ENCODE assay signal across 20 cellular contexts in genomic region chr5:69030663-69031062, GRCh38.
DNase-seq lines count a peak whose midpoint lies in the region; ATAC-seq and TF ChIP-seq lines count a peak whose summit lies in the region.
"Had no signal": no experiment of that assay in that cellular context is flagged by ENCODE, and none has a peak within 500 bp of the region (broad histone marks: within the 10 kb centered on the region; RNA-seq: fewer than 3 reads in every experiment).

No MANE protein-coding gene starts in this region.

- H3K79me1 ChIP-seq in mesenchymal stem cell (replicated peaks; ENCODE audit: low read length, poor library complexity, severe bottlenecking), result no peaks in the 10 kb centered on the region

- H2BK12ac ChIP-seq in mesenchymal stem cell (ENCODE audit: low read length in 2 of 2), result no peak overlapping the region

- H2AK5ac ChIP-seq in mesenchymal stem cell (ENCODE audit: low read length, severe bottlenecking), result no peak overlapping the region

- H3K4me2 ChIP-seq in mesenchymal stem cell (ENCODE audit: low read length, poor library complexity, severe bottlenecking), result no peak overlapping the region

- H3K23ac ChIP-seq in mesenchymal stem cell (ENCODE audit: low read length in 2 of 2), result no peak overlapping the region

- no peaks in the 10 kb centered on the region for H3K9me3 ChIP-seq in mesenchymal stem cell (ENCODE audit: control insufficient read depth, low read length)
- no peaks in the 10 kb centered on the region for H3K9me3 ChIP-seq in tibial nerve
- H3K9me3 ChIP-seq: MG63 had no signal

- no peak overlapping the region for H2BK15ac ChIP-seq in mesenchymal stem cell (ENCODE audit: low read depth, poor library complexity, severe bottlenecking)

- no peak for TF ChIP-seq POLR2A in tibial nerve (IDR thresholded peaks at IDR 0.05)

- H3K27me3 ChIP-seq in mesenchymal stem cell (ENCODE audit: control insufficient read depth in 1 of 2, insufficient read depth in 1 of 2, low read length in 2 of 2), result peaks cover 7% of the 10 kb centered on the region in 2 experiments
- no peaks in the 10 kb centered on the region for H3K27me3 ChIP-seq in tibial nerve
- H3K27me3 ChIP-seq: MG63 had no signal

- no peak overlapping the region for H2BK120ac ChIP-seq in mesenchymal stem cell (ENCODE audit: low read depth, low read length)

- H3K9ac ChIP-seq in mesenchymal stem cell (ENCODE audit: low read length), result no peak overlapping the region
- H3K9ac ChIP-seq: parathyroid adenoma had no signal

- H3K4me3 ChIP-seq in mesenchymal stem cell (ENCODE audit: insufficient read depth in 1 of 2, low read depth in 1 of 2, low read length in 2 of 2), result no peak overlapping the region
- H3K4me3 ChIP-seq in tibial nerve, result no peak overlapping the region
- H3K4me3 ChIP-seq: MG63 had no signal

- no peak overlapping the region for H3K27ac ChIP-seq in mesenchymal stem cell (ENCODE audit: low read length, poor library complexity, severe bottlenecking)
- H3K27ac ChIP-seq in tibial nerve, result no peak overlapping the region
- H3K27ac ChIP-seq: parathyroid adenoma had no signal

- H3K36me3 ChIP-seq in mesenchymal stem cell (ENCODE audit: control insufficient read depth in 1 of 2, insufficient read depth in 2 of 2, low read depth in 1 of 2, low read length in 2 of 2), result no peaks in the 10 kb centered on the region
- no peaks in the 10 kb centered on the region for H3K36me3 ChIP-seq in tibial nerve
- H3K36me3 ChIP-seq: MG63 had no signal

- H3K4ac ChIP-seq in mesenchymal stem cell (ENCODE audit: low read depth in 1 of 2, low read length in 2 of 2), result no peak overlapping the region

- no peak overlapping the region for H2BK5ac ChIP-seq in mesenchymal stem cell (ENCODE audit: low read depth, low read length, poor library complexity, severe bottlenecking)

- no peak overlapping the region for H3K18ac ChIP-seq in mesenchymal stem cell (ENCODE audit: low read depth in 1 of 2, low read length in 2 of 2)

- no peak overlapping the region for H2AFZ ChIP-seq in mesenchymal stem cell (ENCODE audit: low read depth, low read length)
- H2AFZ ChIP-seq: parathyroid adenoma had no signal

- H3K14ac ChIP-seq in mesenchymal stem cell (ENCODE audit: low read length in 2 of 2), result no peak overlapping the region

- DNase-seq in EH (ENCODE audit: low read depth) (peak; percentile 20), NCI-H2081 (lab: John Stamatoyannopoulos, UW) (peak; percentile 50 to 78), SW480 (ENCODE audit: low spot score) (peak; percentile 28), mesenchymal stem cell (peak; percentile 21), tibial nerve (ENCODE audit: low spot score in 2 of 2) (no peak), RPMI8226 (no peak)
- DNase-seq: activated CD4-positive, alpha-beta T cell treated with anti-CD3 and anti-CD28 coated beads for 4 hours; DND-41; glutamatergic neuron; H9; MG63; natural killer cell; NCI-H1694; NCI-H510A; T-cell had no signal

- no peak overlapping the region for H4K8ac ChIP-seq in mesenchymal stem cell (ENCODE audit: low read length)

- no peak for TF ChIP-seq CTCF in tibial nerve (IDR thresholded peaks at IDR 0.05)

- TF ChIP-seq EP300 in tibial nerve (IDR thresholded peaks at IDR 0.05), result no peak

- no peak overlapping the region for H4K91ac ChIP-seq in mesenchymal stem cell (ENCODE audit: low read length)

- H3K4me1 ChIP-seq in mesenchymal stem cell (ENCODE audit: control insufficient read depth, insufficient read depth, low read depth, low read length) (no peaks in the 10 kb centered on the region), tibial nerve (no peaks in the 10 kb centered on the region)

- ATAC-seq in HG03378 (IDR thresholded peaks at IDR 0.05; ENCODE audit: unreplicated experiment), result no peak
- ATAC-seq: activated naive CD4-positive, alpha-beta T cell treated with anti-CD3 and anti-CD28 coated beads, Interleukin-2, amount 50 U/mL, for 72 hours; natural killer cell; Right ventricle myocardium inferior; sciatic nerve; T-cell had no signal

- 97% methylated on average over 1 of the region's 3 CpGs for WGBS in mesenchymal stem cell
- WGBS in tibial nerve, 2 donors, result 52 to 55% methylated on average over 3 of the region's 3 CpGs

Comparison
In these comparisons a context has a peak if more than half of its experiments do, and no peak if none do; other contexts are left out.
1. DNase-seq: peak in EH (single experiment), NCI-H2081 (2 of 2), SW480 (single experiment) and mesenchymal stem cell (single experiment); none in tibial nerve (0 of 2) and RPMI8226 (single experiment).